30 cellular contexts compared by ENCODE assay signal in the genomic region with DNA sequence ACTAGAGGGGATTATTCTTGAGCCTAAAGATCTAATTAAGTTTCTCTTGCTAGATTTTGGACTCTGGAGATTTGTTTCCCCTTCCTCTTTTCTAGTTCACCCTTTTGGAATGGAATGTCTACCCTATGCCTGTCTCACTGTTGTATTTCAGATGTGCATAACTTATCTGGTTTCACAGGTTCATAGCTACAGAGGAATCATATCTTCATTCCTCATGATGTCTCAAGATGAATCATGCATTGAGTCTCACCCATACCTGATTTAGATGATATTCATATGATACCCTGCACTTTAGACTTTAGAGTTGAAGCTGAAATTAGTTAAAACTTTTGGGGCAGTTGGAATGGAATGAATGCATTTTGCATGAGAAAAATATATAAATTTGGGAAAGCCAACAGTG.
"Had no signal": no experiment of that assay in that cellular context is flagged by ENCODE, and none has a peak within 500 bp of the region (broad histone marks: within the 10 kb centered on the region; RNA-seq: fewer than 3 reads in every experiment).

No MANE protein-coding gene starts in this region.

- H3K4me3 ChIP-seq: adrenal gland had no signal

- H3K27me3 ChIP-seq: adrenal gland had no signal

- FAIRE-seq: TTC549 had no signal

- DNase-seq: activated B cell treated with CpG ODN at 0.5 μM for 24 hours; activated CD4-positive, alpha-beta memory T cell treated with anti-CD3 and anti-CD28 coated beads for 36 hours; activated CD4-positive, alpha-beta T cell treated with anti-CD3 and anti-CD28 coated beads for 4 hours; activated CD4-positive, alpha-beta T cell treated with anti-CD3 and anti-CD28 coated beads, Interleukin-2, amount 10 ng/mL, durations not matched to agents 24 days and 14 days; activated CD4-positive, alpha-beta T cell treated with anti-CD3 and anti-CD28 coated beads, Interleukin-2, amount 50 U/mL, for 1 hour; activated CD4-positive, alpha-beta T cell treated with anti-CD3 and anti-CD28 coated beads, Interleukin-2, amount 50 U/mL, for 4 hours; activated CD4-positive, CD25-positive, alpha-beta regulatory T cell treated with anti-CD3 and anti-CD28 coated beads, Interleukin-2, amount 50 U/mL, for 72 hours; activated CD8-positive, alpha-beta memory T cell treated with anti-CD3 and anti-CD28 coated beads, Interleukin-2, amount 50 U/mL, for 4 hours; activated CD8-positive, alpha-beta T cell treated with anti-CD3 and anti-CD28 coated beads for 36 hours; activated effector memory CD4-positive, alpha-beta T cell treated with anti-CD3 and anti-CD28 coated beads, Interleukin-2, amount 50 U/mL, for 16 hours; activated gamma-delta T cell treated with Interleukin-2 at 50 U/mL for 16 hours; activated naive CD4-positive, alpha-beta T cell; activated naive CD4-positive, alpha-beta T cell treated with anti-CD3 and anti-CD28 coated beads for 36 hours; activated naive CD4-positive, alpha-beta T cell treated with anti-CD3 and anti-CD28 coated beads, Interleukin-2, amount 50 U/mL, for 16 hours; activated naive CD8-positive, alpha-beta T cell treated with anti-CD3 and anti-CD28 coated beads for 36 hours; activated T-cell treated with anti-CD3 and anti-CD28 coated beads for 4 hours; activated T-cell treated with anti-CD3 and anti-CD28 coated beads, Interleukin-2, amount 50 U/mL, for 1 hour; activated T-cell treated with anti-CD3 and anti-CD28 coated beads, Interleukin-2, amount 50 U/mL, for 4 hours; activated T-cell treated with anti-CD3 and anti-CD28 coated beads, Interleukin-2, amount 50 U/mL, for 72 hours; adrenal gland; amniotic stem cell; aorta; central memory CD4-positive, alpha-beta T cell; T-helper 1 cell; T-helper 2 cell; T-helper 9 cell had no signal

- H3K36me3 ChIP-seq: adrenal gland had no signal

- H3K4me1 ChIP-seq: adrenal gland had no signal

- H3K9me3 ChIP-seq: adrenal gland had no signal

- ATAC-seq: activated CD8-positive, alpha-beta T cell treated with anti-CD3 and anti-CD28 coated beads for 36 hours; activated naive CD4-positive, alpha-beta T cell treated with anti-CD3 and anti-CD28 coated beads, Interleukin-2, amount 50 U/mL, for 72 hours; activated T-cell treated with anti-CD3 and anti-CD28 coated beads, Interleukin-2, amount 50 U/mL, for 4 hours; activated T-cell treated with anti-CD3 and anti-CD28 coated beads, Interleukin-2, amount 50 U/mL, for 72 hours; activated T-helper 17 cell treated with anti-CD3 and anti-CD28 coated beads, Interleukin-2, amount 50 U/mL, for 72 hours had no signal

- H3K27ac ChIP-seq: adrenal gland, VCaP had no signal
